15 cellular contexts compared by ENCODE assay signal in genomic region chr10:73408061-73408460, GRCh38. TPM values are rescaled to one million over a fixed set of nuclear protein-coding genes. Genes with fewer than 3 reads are reported as not detected.
A peak's percentile ranks its signal among the peaks of the same experiment; 100 is the strongest.
DNase-seq lines count a peak whose midpoint lies in the region; ATAC-seq and TF ChIP-seq lines count a peak whose summit lies in the region.
"Had no signal": no experiment of that assay in that cellular context is flagged by ENCODE, and none has a peak within 500 bp of the region (broad histone marks: within the 10 kb centered on the region; RNA-seq: fewer than 3 reads in every experiment).

No MANE protein-coding gene starts in this region.

- peaks cover 99% of the 10 kb centered on the region for H3K79me2 ChIP-seq in mammary epithelial cell (ENCODE audit: insufficient read depth, low read length)

- no peaks in the 10 kb centered on the region for H4K20me1 ChIP-seq in mammary epithelial cell (ENCODE audit: insufficient read depth, low read length)

- H3K36me3 ChIP-seq in mammary epithelial cell (ENCODE audit: insufficient read depth, low read length) (peaks cover 3% of the 10 kb centered on the region), breast epithelium (no peaks in the 10 kb centered on the region)

- in situ Hi-C loops in mammary epithelial cell (cut with MboI; ENCODE audit: low sequenced_read_pairs in 2 of 2), result no loop called here

- CTCF ChIA-PET in mammary epithelial cell (lab: Charles Lee; ENCODE audit: low non-redundant PET), result no interaction called here

- no peak for TF ChIP-seq CTCF in mammary epithelial cell (conservative IDR thresholded peaks at IDR 0.05 in 1 of 2, IDR thresholded peaks at IDR 0.05 in 1 of 2; ENCODE audit: extremely low read depth in 1 of 2, insufficient read depth in 1 of 2, low read depth in 1 of 2, low read length in 2 of 2)
- no peak for TF ChIP-seq CTCF in breast epithelium (IDR thresholded peaks at IDR 0.05)
- no peak for TF ChIP-seq CTCF in NB4 (IDR thresholded peaks at IDR 0.05; ENCODE audit: low read depth, low read length)
- no peak for TF ChIP-seq CTCF in fibroblast of mammary gland (conservative IDR thresholded peaks at IDR 0.05; ENCODE audit: control insufficient read depth, insufficient read depth, low read depth, low read length)

- H3K9me3 ChIP-seq in mammary epithelial cell (replicated peaks; ENCODE audit: insufficient read depth, low read length) (no peaks in the 10 kb centered on the region), breast epithelium (no peaks in the 10 kb centered on the region)
- H3K9me3 ChIP-seq: SJSA1 had no signal

- H3K4me2 ChIP-seq in mammary epithelial cell (ENCODE audit: insufficient read depth, low read depth, low read length), result peak overlapping the region; percentile 12

- DNase-seq in mammary epithelial cell, result peak; percentile 35
- no peak for DNase-seq in breast epithelium (ENCODE audit: low spot score in 2 of 2)
- DNase-seq in NB4 (ENCODE audit: low read depth), result peak; percentile 22
- peak; percentile 22 for DNase-seq in fibroblast of mammary gland (ENCODE audit: low read depth)
- DNase-seq in hypothalamus (lab: John Stamatoyannopoulos, UW), result no peak
- no peak for DNase-seq in activated CD8-positive, alpha-beta memory T cell treated with anti-CD3 and anti-CD28 coated beads for 24 hours
- DNase-seq: DMS153, GOT3, NCI-H1417 treated with DMSO at 0.1 percent for 48 hours, NCI-H2081, NCI-H526 had no signal

- intact Hi-C loops in mammary epithelial cell (cut with micrococcal nuclease), result no loop called here
- intact Hi-C loops in breast epithelium (cut with DNase I; ENCODE audit: low total_unique reads), result no loop called here

- no peak overlapping the region for H3K9ac ChIP-seq in mammary epithelial cell (ENCODE audit: insufficient read depth, low read length)

- dilution Hi-C loops in mammary epithelial cell (cut with HindIII; ENCODE audit: low sequenced_read_pairs), result no loop called here

- no TSS peak for BruUV-seq in mammary epithelial cell (replicated peaks; lab: Mats Ljungman, UMichigan)

- H3K4me3 ChIP-seq in mammary epithelial cell (replicated peaks in 1 of 3; ENCODE audit: insufficient read depth in 1 of 3, low read depth in 2 of 3, low read length in 3 of 3) (no peak overlapping the region), breast epithelium (no peak overlapping the region), NB4 (ENCODE audit: low read depth, low read length) (no peak overlapping the region), fibroblast of mammary gland (ENCODE audit: control insufficient read depth, low read depth, low read length) (no peak overlapping the region)
- H3K4me3 ChIP-seq: SJSA1 had no signal

- ATAC-seq in SK-N-SH treated with all-trans-retinoic acid at 6 μM for 48 hours, result no peak
- no peak for ATAC-seq in GM21390 (IDR thresholded peaks at IDR 0.05; ENCODE audit: unreplicated experiment)

- no peaks in the 10 kb centered on the region for H3K27me3 ChIP-seq in mammary epithelial cell (ENCODE audit: insufficient read depth, low read length)
- H3K27me3 ChIP-seq in breast epithelium, result no peaks in the 10 kb centered on the region
- H3K27me3 ChIP-seq: SJSA1 had no signal

- no peak overlapping the region for H3K27ac ChIP-seq in mammary epithelial cell (ENCODE audit: insufficient read depth, low read depth, low read length)
- H3K27ac ChIP-seq in breast epithelium, result no peak overlapping the region
- H3K27ac ChIP-seq: C4-2B, SJSA1 had no signal

- 25% methylated on average over 5 of the region's 5 CpGs for WGBS in mammary epithelial cell (ENCODE audit: low coverage, missing lambda C conversion rate)

- no peak overlapping the region for H2AFZ ChIP-seq in mammary epithelial cell (ENCODE audit: low read depth, low read length)

- H3K4me1 ChIP-seq in mammary epithelial cell (ENCODE audit: insufficient read depth, low read length) (peaks cover 11% of the 10 kb centered on the region), breast epithelium (no peaks in the 10 kb centered on the region)

- TF ChIP-seq POLR2A in breast epithelium (IDR thresholded peaks at IDR 0.05) (no peak), NB4 (IDR thresholded peaks at IDR 0.05; ENCODE audit: extremely low read depth, insufficient read length) (no peak)

TF ChIP-seq in SK-N-SH treated with all-trans-retinoic acid at 6 μM for 48 hours, 23 proteins besides CTCF, POLR2A, EP300 and RAD21:
- TF ChIP-seq ZFP30 (CRISPR knock-in tag; IDR thresholded peaks at IDR 0.05), result no peak
- TF ChIP-seq CSRNP3 (CRISPR knock-in tag; IDR thresholded peaks at IDR 0.05), result no peak
- no peak for TF ChIP-seq TCF4 (CRISPR knock-in tag; IDR thresholded peaks at IDR 0.05; ENCODE audit: borderline replicate concordance)
- no peak for TF ChIP-seq TSHZ2 (CRISPR knock-in tag; IDR thresholded peaks at IDR 0.05)
- no peak for TF ChIP-seq ZC3H10 (CRISPR knock-in tag; IDR thresholded peaks at IDR 0.05)
- no peak for TF ChIP-seq BACH2 (CRISPR knock-in tag; IDR thresholded peaks at IDR 0.05; ENCODE audit: borderline replicate concordance)
- TF ChIP-seq ESRRG (CRISPR knock-in tag; IDR thresholded peaks at IDR 0.05), result no peak
- no peak for TF ChIP-seq GLIS3 (CRISPR knock-in tag; IDR thresholded peaks at IDR 0.05)
- TF ChIP-seq ZNF565 (CRISPR knock-in tag; conservative IDR thresholded peaks at IDR 0.05; ENCODE audit: low read depth), result no peak

RNA-seq across cellular contexts. Expression of gene ANXA7, which starts 5.8 kb away (rescaled TPM):
- 100 to 1,000 TPM; 107 to 134 TPM for total RNA-seq in mammary epithelial cell
- 105 TPM for polyA plus RNA-seq in mammary epithelial cell
- polyA minus RNA-seq in mammary epithelial cell, result 66.5 TPM
- total RNA-seq in breast epithelium, result 100 to 1,000 TPM; 120 to 169 (median 123) TPM

RNA-seq across cellular contexts. Expression of gene MSS51, which starts 25.3 kb away (rescaled TPM):
- total RNA-seq in mammary epithelial cell (1 to 10 TPM; 1.5 to 1.8 TPM), breast epithelium (1 to 10 TPM; 2.6 to 4.2 (median 2.9) TPM)
- polyA plus RNA-seq in mammary epithelial cell, result 0.36 TPM
- not detected for polyA minus RNA-seq in mammary epithelial cell

RNA-seq across cellular contexts. Expression of gene CFAP70, which starts 49.4 kb away (rescaled TPM):
- total RNA-seq in mammary epithelial cell (1 to 10 TPM; 1.2 to 3.0 TPM), breast epithelium (10 to 100 TPM in 1 of 3 donors, 1 to 10 TPM in 2; 7.8 to 10.4 (median 9.2) TPM)
- polyA plus RNA-seq in mammary epithelial cell, result 0.26 TPM
- polyA minus RNA-seq in mammary epithelial cell, result not detected

Comparison
In these comparisons a context has a peak if more than half of its experiments do, and no peak if none do; other contexts are left out.
1. DNase-seq: peak in mammary epithelial cell (single experiment), NB4 (single experiment) and fibroblast of mammary gland (single experiment); none in breast epithelium (0 of 2), hypothalamus (0 of 51) and activated CD8-positive, alpha-beta memory T cell treated with anti-CD3 and anti-CD28 coated beads for 24 hours (single experiment).